In genomic region chrX:115892787-115893671, GRCh38 we compare ENCODE assay signal across 10 cellular contexts.
DNase-seq lines count a peak whose midpoint lies in the region; FAIRE-seq and TF ChIP-seq lines count a peak whose summit lies in the region.
"Had no signal": no experiment of that assay in that cellular context is flagged by ENCODE, and none has a peak within 500 bp of the region (broad histone marks: within the 10 kb centered on the region; RNA-seq: fewer than 3 reads in every experiment).

No MANE protein-coding gene starts in this region.

- WGBS in tibial nerve, 2 donors, result 30 to 63% methylated on average over 3 to 11 of the region's 13 CpGs

- FAIRE-seq in GM12892 (lab: Jason Lieb, UNC) (peak; percentile 96), H54 (lab: Jason Lieb, UNC) (peak; percentile 69)

- H3K36me3 Mint-ChIP-seq in mesothelial cell of epicardium, result peaks cover 59% of the 10 kb centered on the region
- H3K36me3 Mint-ChIP-seq in activated naive CD8-positive, alpha-beta T cell treated with anti-CD3 and anti-CD28 coated beads for 36 hours, result no peaks in the 10 kb centered on the region

- no peak for TF ChIP-seq POLR2A in GM12892 (IDR thresholded peaks at IDR 0.05; ENCODE audit: low read depth, low read length)
- TF ChIP-seq POLR2A in H54 (IDR thresholded peaks at IDR 0.05; ENCODE audit: low read depth, low read length), result no peak
- no peak for TF ChIP-seq POLR2A in NB4 (IDR thresholded peaks at IDR 0.05; ENCODE audit: extremely low read depth, insufficient read length)
- TF ChIP-seq POLR2A in tibial nerve (IDR thresholded peaks at IDR 0.05), result no peak

- H3K27me3 Mint-ChIP-seq in mesothelial cell of epicardium (ENCODE audit: low read depth), result no peaks in the 10 kb centered on the region
- no peaks in the 10 kb centered on the region for H3K27me3 Mint-ChIP-seq in activated naive CD8-positive, alpha-beta T cell treated with anti-CD3 and anti-CD28 coated beads for 36 hours
- H3K27me3 Mint-ChIP-seq: activated B cell treated with CpG ODN at 0.5 μM for 24 hours had no signal

- no peaks in the 10 kb centered on the region for H3K27me3 ChIP-seq in tibial nerve
- H3K27me3 ChIP-seq: neutrophil had no signal

- no peak for DNase-seq in GM12892 (ENCODE audit: insufficient read length)
- peak; percentile 86 for DNase-seq in H54 (ENCODE audit: insufficient read length, low spot score)
- peak; percentile 52 for DNase-seq in NB4 (ENCODE audit: low read depth)
- DNase-seq in activated T-helper 9 cell treated with anti-CD3 and anti-CD28 coated beads, Interleukin-2, amount 50 U/mL, for 16 hours (ENCODE audit: low read depth), result peak; percentile 16
- DNase-seq in iris pigment epithelial cell (ENCODE audit: low read depth), result peak; percentile 53
- no peak for DNase-seq in tibial nerve (ENCODE audit: low spot score in 2 of 2)
- DNase-seq in mesothelial cell of epicardium (ENCODE audit: low spot score in 2 of 2, unreplicated experiment in 2 of 2), result no peak
- no peak for DNase-seq in activated naive CD8-positive, alpha-beta T cell treated with anti-CD3 and anti-CD28 coated beads for 36 hours
- DNase-seq: activated B cell treated with CpG ODN at 0.5 μM for 24 hours had no signal

- peaks cover 0 to 35% (median 0%) of the 10 kb centered on the region in 4 donors for H3K9me3 ChIP-seq in tibial nerve

- H3K4me3 ChIP-seq in NB4 (ENCODE audit: low read depth, low read length) (no peak overlapping the region), tibial nerve (peak overlapping the region in 1 of 4 donors; percentile 23)

- peak overlapping the region in 3 of 4 donors; percentile 12 to 75 (median 15) for H3K27ac ChIP-seq in tibial nerve
- H3K27ac ChIP-seq: neutrophil had no signal

- no peak for TF ChIP-seq CTCF in NB4 (IDR thresholded peaks at IDR 0.05; ENCODE audit: low read depth, low read length)
- peak in 4 of 5 experiments; percentile 45 to 82 (median 62) for TF ChIP-seq CTCF in tibial nerve (IDR thresholded peaks at IDR 0.05)
- TF ChIP-seq CTCF in mesothelial cell of epicardium (IDR thresholded peaks at IDR 0.05; ENCODE audit: unreplicated experiment), result no peak

- no peak overlapping the region for H3K4me3 Mint-ChIP-seq in mesothelial cell of epicardium
- H3K4me3 Mint-ChIP-seq in activated naive CD8-positive, alpha-beta T cell treated with anti-CD3 and anti-CD28 coated beads for 36 hours, result no peak overlapping the region
- H3K4me3 Mint-ChIP-seq: activated B cell treated with CpG ODN at 0.5 μM for 24 hours had no signal

- no peaks in the 10 kb centered on the region for H3K4me1 Mint-ChIP-seq in mesothelial cell of epicardium
- H3K4me1 Mint-ChIP-seq in activated naive CD8-positive, alpha-beta T cell treated with anti-CD3 and anti-CD28 coated beads for 36 hours, result no peaks in the 10 kb centered on the region

- no peak overlapping the region for H3K27ac Mint-ChIP-seq in mesothelial cell of epicardium
- no peak overlapping the region for H3K27ac Mint-ChIP-seq in activated naive CD8-positive, alpha-beta T cell treated with anti-CD3 and anti-CD28 coated beads for 36 hours
- H3K27ac Mint-ChIP-seq: activated B cell treated with CpG ODN at 0.5 μM for 24 hours had no signal

- no peaks in the 10 kb centered on the region for H3K4me1 ChIP-seq in tibial nerve

- H3K9me3 Mint-ChIP-seq in mesothelial cell of epicardium, result peaks cover 61% of the 10 kb centered on the region
- no peaks in the 10 kb centered on the region for H3K9me3 Mint-ChIP-seq in activated naive CD8-positive, alpha-beta T cell treated with anti-CD3 and anti-CD28 coated beads for 36 hours
- H3K9me3 Mint-ChIP-seq: activated B cell treated with CpG ODN at 0.5 μM for 24 hours had no signal

- peaks cover 0 to 4% (median 0%) of the 10 kb centered on the region in 3 donors for H3K36me3 ChIP-seq in tibial nerve
- H3K36me3 ChIP-seq: neutrophil had no signal

- TF ChIP-seq EP300 in tibial nerve (IDR thresholded peaks at IDR 0.05), result no peak

Comparison
In these comparisons a context has a peak if more than half of its experiments do, and no peak if none do; other contexts are left out.
1. DNase-seq: peak in H54 (single experiment), NB4 (single experiment), activated T-helper 9 cell treated with anti-CD3 and anti-CD28 coated beads, Interleukin-2, amount 50 U/mL, for 16 hours (single experiment) and iris pigment epithelial cell (single experiment); none in GM12892 (single experiment), tibial nerve (0 of 2), mesothelial cell of epicardium (0 of 2) and activated naive CD8-positive, alpha-beta T cell treated with anti-CD3 and anti-CD28 coated beads for 36 hours (single experiment).
2. CTCF ChIP-seq: peak in tibial nerve (4 of 5); none in NB4 (single experiment) and mesothelial cell of epicardium (single experiment).